Comparison of ENCODE assay signal across 9 cellular contexts in genomic region chr1:85628791-85629531, GRCh38. TPM values are rescaled to one million over a fixed set of nuclear protein-coding genes. Genes with fewer than 3 reads are reported as not detected.
DNase-seq lines count a peak whose midpoint lies in the region; ATAC-seq, FAIRE-seq and TF ChIP-seq lines count a peak whose summit lies in the region.
"Had no signal": no experiment of that assay in that cellular context is flagged by ENCODE, and none has a peak within 500 bp of the region (broad histone marks: within the 10 kb centered on the region; RNA-seq: fewer than 3 reads in every experiment).

No MANE protein-coding gene starts in this region.

- H3K27me3 ChIP-seq in endothelial cell of umbilical vein (ENCODE audit: control insufficient read depth in 2 of 2, insufficient read depth in 2 of 2, low read length in 2 of 2) (no peaks in the 10 kb centered on the region), mucosa of rectum (ENCODE audit: control insufficient read depth in 2 of 2, insufficient read depth in 2 of 2, low read length in 2 of 2) (no peaks in the 10 kb centered on the region)

- H3K4me3 ChIP-seq in endothelial cell of umbilical vein (replicated peaks in 1 of 3; ENCODE audit: insufficient read depth in 1 of 3, low read depth in 1 of 3, low read length in 3 of 3) (peak overlapping the region in 1 of 3 experiments; percentile 7), mucosa of rectum (ENCODE audit: low read length in 2 of 2) (peak overlapping the region in 1 of 2 donors; percentile 5)

- H3K9me1 ChIP-seq in endothelial cell of umbilical vein (replicated peaks; ENCODE audit: control insufficient read depth, extremely low read depth, insufficient read depth, low read length): no peaks in the 10 kb centered on the region

- peak overlapping the region; percentile 41 for H3K4me2 ChIP-seq in endothelial cell of umbilical vein (ENCODE audit: insufficient read depth, low read length)

- CTCF ChIA-PET in endothelial cell of umbilical vein (lab: Charles Lee): interaction anchor here (0.7 to 3.6 kb wide), 17 partner anchors 9 to 684 kb away, joined by 3 to 25 read pairs (median 5); partner anchors contain the start of gene CCN1

- FAIRE-seq in endothelial cell of umbilical vein (lab: Jason Lieb, UNC): peak; percentile 88

- intact Hi-C loops in endothelial cell of umbilical vein (cut with micrococcal nuclease): loop anchor here (1.0 to 5.0 kb wide), 3 partner anchors 22 to 182 kb away; no protein-coding TSS in a partner anchor

- H2AFZ ChIP-seq in endothelial cell of umbilical vein (ENCODE audit: low read depth, low read length): peak overlapping the region; percentile 62

- H4K20me1 ChIP-seq in endothelial cell of umbilical vein (replicated peaks; ENCODE audit: control insufficient read depth, extremely low read depth, insufficient read depth, low read length): no peaks in the 10 kb centered on the region

- no peak overlapping the region for H3K4me3 Mint-ChIP-seq in activated T-cell treated with anti-CD3 and anti-CD28 coated beads, Interleukin-2, amount 50 U/mL, for 4 hours
- H3K4me3 Mint-ChIP-seq: stimulated activated naive CD8-positive, alpha-beta T cell treated with anti-CD3 and anti-CD28 coated beads, Interleukin-15, Interleukin-2, amounts not matched to agents 100 ng/mL and 50 ng/mL, for 24 hours had no signal

- no peaks in the 10 kb centered on the region for H3K79me2 ChIP-seq in endothelial cell of umbilical vein (ENCODE audit: control insufficient read depth, insufficient read depth, low read length)

- DNase-seq in CMK (ENCODE audit: low read depth) (peak; percentile 21), NCI-H69 (lab: John Stamatoyannopoulos, UW) (peak; percentile 27), endothelial cell of umbilical vein (ENCODE audit: low read depth, low spot score) (peak; percentile 81), occipital lobe (lab: John Stamatoyannopoulos, UW) (no peak)
- no peak for DNase-seq in activated CD4-positive, alpha-beta T cell treated with anti-CD3 and anti-CD28 coated beads for 4 hours
- DNase-seq in activated T-cell treated with anti-CD3 and anti-CD28 coated beads, Interleukin-2, amount 50 U/mL, for 4 hours: no peak

- H3K27ac ChIP-seq in endothelial cell of umbilical vein (ENCODE audit: insufficient read depth, low read depth, low read length): peak overlapping the region; percentile 76
- H3K27ac ChIP-seq in mucosa of rectum (ENCODE audit: low read depth in 2 of 2, low read length in 2 of 2): peak overlapping the region; percentile 26 to 45

- H3K27me3 Mint-ChIP-seq in activated T-cell treated with anti-CD3 and anti-CD28 coated beads, Interleukin-2, amount 50 U/mL, for 4 hours (ENCODE audit: low read depth): no peaks in the 10 kb centered on the region
- H3K27me3 Mint-ChIP-seq: stimulated activated naive CD8-positive, alpha-beta T cell treated with anti-CD3 and anti-CD28 coated beads, Interleukin-15, Interleukin-2, amounts not matched to agents 100 ng/mL and 50 ng/mL, for 24 hours had no signal

- no peak for TF ChIP-seq POLR2A in endothelial cell of umbilical vein (IDR thresholded peaks at IDR 0.05; ENCODE audit: low read depth, low read length)

- peaks cover 54% of the 10 kb centered on the region for H3K36me3 Mint-ChIP-seq in activated T-cell treated with anti-CD3 and anti-CD28 coated beads, Interleukin-2, amount 50 U/mL, for 4 hours (ENCODE audit: insufficient read depth)

- ATAC-seq in activated T-cell treated with anti-CD3 and anti-CD28 coated beads, Interleukin-2, amount 50 U/mL, for 4 hours: no peak
- no peak for ATAC-seq in HG03565 (IDR thresholded peaks at IDR 0.05; ENCODE audit: unreplicated experiment)

- peaks cover 17% of the 10 kb centered on the region for H3K9me3 Mint-ChIP-seq in activated T-cell treated with anti-CD3 and anti-CD28 coated beads, Interleukin-2, amount 50 U/mL, for 4 hours

- H3K9me3 ChIP-seq in endothelial cell of umbilical vein (replicated peaks; ENCODE audit: control insufficient read depth, insufficient read depth, low read length) (no peaks in the 10 kb centered on the region), mucosa of rectum (ENCODE audit: control insufficient read depth in 2 of 2, low read length in 2 of 2) (no peaks in the 10 kb centered on the region)

- TF ChIP-seq CTCF in endothelial cell of umbilical vein (IDR thresholded peaks at IDR 0.05; ENCODE audit: extremely low read depth in 1 of 2, insufficient read depth in 1 of 2, low read depth in 1 of 2, low read length in 2 of 2): no peak

- no peaks in the 10 kb centered on the region for H3K4me1 Mint-ChIP-seq in activated T-cell treated with anti-CD3 and anti-CD28 coated beads, Interleukin-2, amount 50 U/mL, for 4 hours (ENCODE audit: low read depth)

- peak overlapping the region; percentile 64 for H3K9ac ChIP-seq in endothelial cell of umbilical vein (replicated peaks; ENCODE audit: extremely low read depth, insufficient read depth, low read length)
- H3K9ac ChIP-seq in mucosa of rectum (ENCODE audit: low read depth in 1 of 2, low read length in 2 of 2): peak overlapping the region in 1 of 2 donors; percentile 17

- BruUV-seq in endothelial cell of umbilical vein (replicated peaks; lab: Mats Ljungman, UMichigan): TSS peak; percentile 78

- POLR2A ChIA-PET in endothelial cell of umbilical vein (lab: Charles Lee): interaction anchor here (0.7 to 3.0 kb wide), 4 partner anchors 22 to 79 kb away, joined by 3 to 30 read pairs (median 4); partner anchors contain the start of gene ZNHIT6

- dilution Hi-C loops in endothelial cell of umbilical vein (cut with MboI; ENCODE audit: extremely low pct_ligation_motif_present, low sequenced_read_pairs): no loop called here

- H3K36me3 ChIP-seq in endothelial cell of umbilical vein (ENCODE audit: control insufficient read depth in 2 of 2, extremely low read depth in 1 of 2, insufficient read depth in 2 of 2, low read length in 2 of 2) (no peaks in the 10 kb centered on the region), mucosa of rectum (ENCODE audit: control insufficient read depth in 2 of 2, insufficient read depth in 2 of 2, low read length in 2 of 2) (no peaks in the 10 kb centered on the region)

- peaks cover 25% of the 10 kb centered on the region for H3K4me1 ChIP-seq in endothelial cell of umbilical vein (ENCODE audit: control insufficient read depth, extremely low read depth, insufficient read depth, low read length)
- H3K4me1 ChIP-seq in mucosa of rectum (ENCODE audit: control insufficient read depth in 2 of 2, insufficient read depth in 2 of 2, low read length in 2 of 2): peaks cover 0 to 9% of the 10 kb centered on the region in 2 donors

TF ChIP-seq in endothelial cell of umbilical vein, 7 proteins besides CTCF, POLR2A, EP300 and RAD21:
- TF ChIP-seq EZH2 (IDR thresholded peaks at IDR 0.05; ENCODE audit: borderline replicate concordance, low read depth, low read length, severe bottlenecking) (no peak), MYC (IDR thresholded peaks at IDR 0.05; ENCODE audit: low read depth, low read length) (no peak), POLR2AphosphoS5 (IDR thresholded peaks at IDR 0.05; ENCODE audit: insufficient read depth, low read depth, low read length) (peak; percentile 3), FOS (IDR thresholded peaks at IDR 0.05; ENCODE audit: borderline replicate concordance, insufficient read depth, low read length) (peak; percentile 17), GATA2 (IDR thresholded peaks at IDR 0.05; ENCODE audit: insufficient read depth, insufficient read length, low read depth, low read length) (peak; percentile 10), MAX (IDR thresholded peaks at IDR 0.05; ENCODE audit: insufficient read depth, insufficient read length) (no peak), JUN (IDR thresholded peaks at IDR 0.05; ENCODE audit: borderline replicate concordance, insufficient read depth, insufficient read length, low read depth) (no peak)

RNA-seq across cellular contexts. Expression of gene CCN1, which starts 48.4 kb away (rescaled TPM):
- total RNA-seq in endothelial cell of umbilical vein (899 and 1,036 TPM in 2 replicates), occipital lobe (3.7 TPM)
- 462 and 516 TPM in 2 replicates for polyA plus RNA-seq in endothelial cell of umbilical vein
- 1,025 and 1,084 TPM in 2 replicates for polyA plus RNA-seq in endothelial cell of umbilical vein (2011; cell fraction: cytosol; rRNA removed)
- polyA plus RNA-seq in endothelial cell of umbilical vein (2011; cell fraction: nucleus; rRNA removed): 1,068 and 1,375 TPM in 2 replicates
- 928 and 992 TPM in 2 replicates for polyA plus RNA-seq in endothelial cell of umbilical vein (2012)
- polyA minus RNA-seq in endothelial cell of umbilical vein: 488 and 545 TPM in 2 replicates
- 28.7 TPM for polyA minus RNA-seq in endothelial cell of umbilical vein (2011; cell fraction: cytosol; rRNA and poly(A)+ RNA removed)
- polyA minus RNA-seq in endothelial cell of umbilical vein (2011; cell fraction: nucleus; rRNA and poly(A)+ RNA removed): 275 and 431 TPM in 2 replicates
- under 1 TPM; 0.43 to 0.65 (median 0.61) TPM for total RNA-seq in activated T-cell treated with anti-CD3 and anti-CD28 coated beads, Interleukin-2, amount 50 U/mL, for 4 hours

Comparison
In these comparisons a context has a peak if more than half of its experiments do, and no peak if none do; other contexts are left out.
1. DNase-seq: peak in CMK (single experiment), NCI-H69 (single experiment) and endothelial cell of umbilical vein (single experiment); none in activated CD4-positive, alpha-beta T cell treated with anti-CD3 and anti-CD28 coated beads for 4 hours (0 of 2), occipital lobe (single experiment) and activated T-cell treated with anti-CD3 and anti-CD28 coated beads, Interleukin-2, amount 50 U/mL, for 4 hours (single experiment).
2. RNA of gene CCN1, which starts 48.4 kb away (total RNA-seq): 899 to 1,036 TPM in endothelial cell of umbilical vein; 3.7 TPM in occipital lobe (single experiment) and 0.43 to 0.65 TPM in activated T-cell treated with anti-CD3 and anti-CD28 coated beads, Interleukin-2, amount 50 U/mL, for 4 hours; every median in the first group is over 100 times any median in the second.